Comparison of ENCODE assay signal across 8 cellular contexts in the genomic region with DNA sequence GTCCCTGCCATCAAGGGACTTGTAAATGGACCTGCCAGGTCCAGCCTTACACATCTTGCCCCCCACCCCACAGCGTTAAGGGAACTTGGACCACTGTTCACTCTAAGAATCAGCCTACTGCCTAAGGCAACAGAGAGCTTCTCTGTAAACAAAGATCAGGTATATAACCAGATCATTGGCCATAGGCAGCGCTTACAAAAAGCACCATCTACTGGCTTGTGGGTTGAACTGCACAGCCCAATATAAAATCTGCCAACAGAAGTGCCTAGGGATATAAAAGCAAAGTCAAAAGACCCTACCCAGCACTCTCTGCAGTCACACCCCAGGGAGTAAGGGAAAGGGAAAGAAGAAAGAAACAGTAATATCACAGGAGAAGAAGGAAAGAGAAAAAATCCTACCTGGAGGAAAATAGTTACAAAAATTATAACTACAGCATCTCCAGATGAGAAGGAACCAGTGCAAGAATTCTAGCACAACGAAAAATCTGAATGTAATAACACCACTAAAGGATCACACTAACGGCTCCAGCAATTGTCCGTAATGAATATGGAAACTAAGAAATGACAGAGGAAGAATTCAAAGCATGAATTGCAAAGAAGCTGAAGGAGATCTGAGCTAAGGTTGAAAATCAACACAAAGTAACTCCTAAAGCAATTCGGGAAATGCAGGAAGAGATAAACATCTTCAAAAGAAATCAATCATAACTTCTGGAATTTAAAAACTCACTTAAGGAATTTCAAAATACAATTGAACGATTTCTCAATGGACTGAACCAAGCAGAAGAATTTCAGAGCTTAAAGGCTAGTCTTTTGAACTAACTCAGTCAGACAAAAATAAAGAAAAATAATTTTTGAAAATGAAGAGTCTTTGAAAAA.
DNase-seq lines count a peak whose midpoint lies in the region; ATAC-seq, FAIRE-seq and TF ChIP-seq lines count a peak whose summit lies in the region.

No MANE protein-coding gene starts in this region.

- no peak overlapping the region for H3K4me3 Mint-ChIP-seq in activated T-cell treated with anti-CD3 and anti-CD28 coated beads, Interleukin-2, amount 50 U/mL, for 24 hours

- intact Hi-C loops in pancreas (cut with DNase I): no loop called here

- no peaks in the 10 kb centered on the region for H3K9me3 ChIP-seq in pancreas

- no peaks in the 10 kb centered on the region for H3K4me1 ChIP-seq in pancreas

- no peak overlapping the region for H3K27ac Mint-ChIP-seq in activated T-cell treated with anti-CD3 and anti-CD28 coated beads, Interleukin-2, amount 50 U/mL, for 24 hours

- H3K4me1 Mint-ChIP-seq in activated T-cell treated with anti-CD3 and anti-CD28 coated beads, Interleukin-2, amount 50 U/mL, for 24 hours (ENCODE audit: low read depth): no peaks in the 10 kb centered on the region

- no peaks in the 10 kb centered on the region for H3K36me3 ChIP-seq in pancreas

- ATAC-seq in HG03175 (IDR thresholded peaks at IDR 0.05; ENCODE audit: unreplicated experiment) (peak; percentile 80), pancreas (peak; percentile 31 to 84 (median 80))

- peak; percentile 80 for DNase-seq in A172 (ENCODE audit: low spot score)
- DNase-seq in NCI-H748 treated with DMSO at 0.1 percent for 48 hours (lab: John Stamatoyannopoulos, UW): peak; percentile 26
- DNase-seq in activated T-cell treated with anti-CD3 and anti-CD28 coated beads, Interleukin-2, amount 50 U/mL, for 24 hours: peak; percentile 37
- DNase-seq in foreskin fibroblast: peak; percentile 38 to 79
- DNase-seq in pancreas: peak in 1 of 6 donors; percentile 44
- no peak for DNase-seq in middle frontal gyrus (ENCODE audit: extremely low spot score, low spot score)

- no peak for FAIRE-seq in pancreas (lab: Jason Lieb, UNC)

- H3K27me3 ChIP-seq in pancreas: no peaks in the 10 kb centered on the region

- H3K27me3 Mint-ChIP-seq in activated T-cell treated with anti-CD3 and anti-CD28 coated beads, Interleukin-2, amount 50 U/mL, for 24 hours: peaks cover 27% of the 10 kb centered on the region

- 24 to 36% methylated on average over 7 of the region's 7 CpGs for WGBS in pancreas, 2 donors

- no peaks in the 10 kb centered on the region for H3K36me3 Mint-ChIP-seq in activated T-cell treated with anti-CD3 and anti-CD28 coated beads, Interleukin-2, amount 50 U/mL, for 24 hours (ENCODE audit: low read depth)

- TF ChIP-seq CTCF in GM12873 (IDR thresholded peaks at IDR 0.05; ENCODE audit: insufficient read depth, low read depth, low read length, missing control alignments): peak; percentile 80
- TF ChIP-seq CTCF in foreskin fibroblast (IDR thresholded peaks at IDR 0.05; ENCODE audit: low read depth, low read length): peak; percentile 89
- TF ChIP-seq CTCF in pancreas (IDR thresholded peaks at IDR 0.05): peak in 3 of 4 donors; percentile 44 to 57 (median 53)

- H3K27ac ChIP-seq in pancreas: no peak overlapping the region

- H3K9me3 Mint-ChIP-seq in activated T-cell treated with anti-CD3 and anti-CD28 coated beads, Interleukin-2, amount 50 U/mL, for 24 hours: no peaks in the 10 kb centered on the region

- H3K4me3 ChIP-seq in foreskin fibroblast (ENCODE audit: low read depth in 1 of 2, low read length in 2 of 2) (no peak overlapping the region), pancreas (no peak overlapping the region)
